26 cellular contexts compared by ENCODE assay signal in the genomic region with DNA sequence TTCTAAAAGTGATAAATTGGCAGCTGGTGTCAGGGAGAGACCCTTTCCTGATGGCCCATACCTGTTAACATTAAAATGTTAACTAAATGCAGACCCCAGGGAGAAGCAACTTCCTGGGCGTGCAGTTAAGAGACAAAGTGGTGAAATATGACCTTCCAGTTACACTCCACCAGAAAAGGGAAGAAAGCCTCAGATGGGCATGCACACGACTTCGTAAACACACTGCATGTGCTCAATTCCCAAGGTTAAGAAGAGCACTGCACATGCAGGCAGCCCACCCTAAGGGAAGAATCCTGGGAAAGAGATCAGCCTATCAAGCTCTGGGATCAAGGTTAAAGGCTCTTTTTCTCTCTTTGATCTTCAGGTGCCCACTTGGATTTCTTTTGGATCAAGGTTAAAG. TPM values are rescaled to one million over a fixed set of nuclear protein-coding genes. Genes with fewer than 3 reads are reported as not detected.
"Had no signal": no experiment of that assay in that cellular context is flagged by ENCODE, and none has a peak within 500 bp of the region (broad histone marks: within the 10 kb centered on the region; RNA-seq: fewer than 3 reads in every experiment).

No MANE protein-coding gene starts in this region.

- H3K27me3 ChIP-seq: esophagus squamous epithelium, gastrocnemius medialis, left lung, right lobe of liver, stomach, suprapubic skin, tibial nerve, vagina had no signal

- H3K4me3 Mint-ChIP-seq: activated naive CD4-positive, alpha-beta T cell treated with anti-CD3 and anti-CD28 coated beads, Interleukin-2, amount 10 ng/mL, durations not matched to agents 7 days and 5 days; activated T-cell treated with anti-CD3 and anti-CD28 coated beads, Interleukin-2, amount 50 U/mL, for 72 hours; endodermal cell; naive thymus-derived CD4-positive, alpha-beta T cell; neural crest cell; stimulated activated effector memory CD8-positive, alpha-beta T cell treated with anti-CD3 and anti-CD28 coated beads, Interleukin-12 subunit alpha, Interleukin-12 subunit beta, amount 100 ng/mL, for 72 hours had no signal

- H3K9me3 Mint-ChIP-seq: activated T-cell treated with anti-CD3 and anti-CD28 coated beads, Interleukin-2, amount 50 U/mL, for 72 hours; endodermal cell; neural crest cell; stimulated activated effector memory CD8-positive, alpha-beta T cell treated with anti-CD3 and anti-CD28 coated beads, Interleukin-12 subunit alpha, Interleukin-12 subunit beta, amount 100 ng/mL, for 72 hours had no signal

- DNase-seq: activated CD4-positive, alpha-beta T cell treated with anti-CD3 and anti-CD28 coated beads, Interleukin-2, amount 50 U/mL, for 4 hours; activated effector memory CD4-positive, alpha-beta T cell treated with Interleukin-2 at 50 U/mL for 16 hours; activated naive CD4-positive, alpha-beta T cell treated with anti-CD3 and anti-CD28 coated beads, Interleukin-2, amount 10 ng/mL, durations not matched to agents 7 days and 5 days; activated T-cell treated with anti-CD3 and anti-CD28 coated beads, Interleukin-2, amount 50 U/mL, for 72 hours; amygdala; cerebellar nuclear complex; cortex of kidney; endodermal cell; esophagus squamous epithelium; gastrocnemius medialis; hippocampal formation; kidney glomerular epithelial cell; left lung; naive thymus-derived CD4-positive, alpha-beta T cell; posterior cingulate gyrus; right lobe of liver; stimulated activated CD4-positive, alpha-beta T cell treated with anti-CD3 and anti-CD28 coated beads, Interleukin-2, amount 100 ng/mL, for 24 hours; stomach had no signal

- H3K36me3 ChIP-seq: esophagus squamous epithelium, gastrocnemius medialis, left lung, right lobe of liver, stomach, suprapubic skin, tibial nerve, vagina had no signal

- H3K36me3 Mint-ChIP-seq: stimulated activated effector memory CD8-positive, alpha-beta T cell treated with anti-CD3 and anti-CD28 coated beads, Interleukin-12 subunit alpha, Interleukin-12 subunit beta, amount 100 ng/mL, for 72 hours had no signal

- H3K4me3 ChIP-seq: esophagus squamous epithelium, gastrocnemius medialis, left lung, lung, right lobe of liver, skin epidermis, stomach, suprapubic skin, tibial nerve, vagina had no signal

- H3K27ac Mint-ChIP-seq: activated naive CD4-positive, alpha-beta T cell treated with anti-CD3 and anti-CD28 coated beads, Interleukin-2, amount 10 ng/mL, durations not matched to agents 7 days and 5 days; activated T-cell treated with anti-CD3 and anti-CD28 coated beads, Interleukin-2, amount 50 U/mL, for 72 hours; endodermal cell; naive thymus-derived CD4-positive, alpha-beta T cell; stimulated activated effector memory CD8-positive, alpha-beta T cell treated with anti-CD3 and anti-CD28 coated beads, Interleukin-12 subunit alpha, Interleukin-12 subunit beta, amount 100 ng/mL, for 72 hours had no signal

- H3K4me1 Mint-ChIP-seq: neural crest cell had no signal

- H3K9me3 ChIP-seq: esophagus squamous epithelium, gastrocnemius medialis, left lung, right lobe of liver, stomach, suprapubic skin, tibial nerve, vagina had no signal

- ATAC-seq: activated T-cell treated with anti-CD3 and anti-CD28 coated beads, Interleukin-2, amount 50 U/mL, for 72 hours; gastrocnemius medialis; left lung; naive thymus-derived CD4-positive, alpha-beta T cell; right lobe of liver; stimulated activated effector memory CD8-positive, alpha-beta T cell treated with anti-CD3 and anti-CD28 coated beads, Interleukin-12 subunit alpha, Interleukin-12 subunit beta, amount 100 ng/mL, for 72 hours had no signal

- H3K27ac ChIP-seq: esophagus squamous epithelium, gastrocnemius medialis, right lobe of liver, skin epidermis, suprapubic skin, tibial nerve, vagina had no signal

- H3K4me1 ChIP-seq: gastrocnemius medialis, vagina had no signal

- H3K27me3 Mint-ChIP-seq: activated naive CD4-positive, alpha-beta T cell treated with anti-CD3 and anti-CD28 coated beads, Interleukin-2, amount 10 ng/mL, durations not matched to agents 7 days and 5 days; naive thymus-derived CD4-positive, alpha-beta T cell had no signal

RNA-seq across cellular contexts. Expression of gene GBP6, which starts 9.6 kb away (rescaled TPM):
- total RNA-seq: endodermal cell, gastrocnemius medialis, neural crest cell, omental fat pad, tibial nerve had no signal
